ENCODE assay signal across 7 cellular contexts in genomic region chr1:104718752-104719151, GRCh38.
"Had no signal": no experiment of that assay in that cellular context is flagged by ENCODE, and none has a peak within 500 bp of the region (broad histone marks: within the 10 kb centered on the region; RNA-seq: fewer than 3 reads in every experiment).

No MANE protein-coding gene starts in this region.

- ATAC-seq: GM23338 had no signal

- FAIRE-seq: H1, H54, HTR-8/SVneo had no signal

- DNase-seq: H9, HCEC 1CT, KBM-7 had no signal

- H2AFZ ChIP-seq: GM23338 had no signal

- H3K4me3 ChIP-seq: GM23338 had no signal

- H3K4me2 ChIP-seq: GM23338 had no signal
